In genomic region chr12:64329311-64329710, GRCh38 we compare ENCODE assay signal across 3 cellular contexts.
A peak's percentile ranks its signal among the peaks of the same experiment; 100 is the strongest.
DNase-seq lines count a peak whose midpoint lies in the region; ATAC-seq, FAIRE-seq and TF ChIP-seq lines count a peak whose summit lies in the region.
"Not testable (repeated sequence)": the region's sequence is repeated elsewhere in the genome, so short reads cannot be mapped to it uniquely, and the experiment has no call there.

No MANE protein-coding gene starts in this region.

- not testable (repeated sequence) for TF ChIP-seq CTCF in A549 (IDR thresholded peaks at IDR 0.05); HEK293 (tag by site-specific recombination; IDR thresholded peaks at IDR 0.05)

- FAIRE-seq in A549 (lab: Jason Lieb, UNC) = not testable (repeated sequence)
- peak; percentile 10 for FAIRE-seq in frontal cortex (lab: Jason Lieb, UNC)

- DNase-seq in A549 (ENCODE audit: low read depth in 1 of 2, low spot score in 1 of 2); frontal cortex (ENCODE audit: low spot score in 2 of 2): not testable (repeated sequence)

- H3K4me3 ChIP-seq in A549; HEK293 (ENCODE audit: low read depth, low read length): not testable (repeated sequence)

- not testable (repeated sequence) for H3K4me2 ChIP-seq in A549

- not testable (repeated sequence) for TF ChIP-seq RAD21 in A549 (conservative IDR thresholded peaks at IDR 0.05 in 1 of 2, IDR thresholded peaks at IDR 0.05 in 1 of 2)

- not testable (repeated sequence) for ATAC-seq in A549

- not testable (repeated sequence) for TF ChIP-seq EP300 in A549 (IDR thresholded peaks at IDR 0.05)

- TF ChIP-seq POLR2A in A549 (IDR thresholded peaks at IDR 0.05; ENCODE audit: low read length) = not testable (repeated sequence)

- not testable (repeated sequence) for H3K9me3 ChIP-seq in A549; HEK293 (ENCODE audit: control insufficient read depth, insufficient read depth, low read depth, low read length)

- H3K36me3 ChIP-seq in HEK293 (ENCODE audit: control insufficient read depth in 2 of 2, insufficient read depth in 1 of 2, low read length in 2 of 2) = not testable (repeated sequence)

- 70% methylated on average over 5 of the region's 5 CpGs for WGBS in A549 (ENCODE audit: missing lambda C conversion rate)

- POLR2A ChIA-PET in A549 (lab: Yijun Ruan, JAX); HEK293 (lab: Yijun Ruan, JAX): not testable (repeated sequence)

- CTCF ChIA-PET in A549 (lab: Yijun Ruan, JAX) = interaction anchor here (0.6 kb wide), 1 partner anchor 46 kb away, joined by 3 read pairs; no protein-coding TSS in a partner anchor
- CTCF ChIA-PET in HEK293 (lab: Yijun Ruan, JAX) = not testable (repeated sequence)

- H3K27ac ChIP-seq in A549; HEK293 (ENCODE audit: extremely low read depth, low read depth, low read length): not testable (repeated sequence)

- H3K4me1 ChIP-seq in A549; HEK293 (ENCODE audit: control insufficient read depth, insufficient read depth, low read length): not testable (repeated sequence)

TF ChIP-seq in A549, 52 proteins besides CTCF, POLR2A, EP300 and RAD21:
- TF ChIP-seq ZC3H11A (IDR thresholded peaks at IDR 0.05) = peak; percentile 46

TF ChIP-seq in HEK293, 187 proteins besides CTCF, POLR2A, EP300 and RAD21 (continues in another document):
- TF ChIP-seq ZBTB1 (tag by site-specific recombination; IDR thresholded peaks at IDR 0.05) = 0 out of 2 replicates have a peak, but pooled peaks have one; percentile 36
- TF ChIP-seq ZNF629 (tag by site-specific recombination; IDR thresholded peaks at IDR 0.05) = peak; percentile 38; the same call in 1 of the 2 replicates
- TF ChIP-seq ZNF639 (tag by site-specific recombination; IDR thresholded peaks at IDR 0.05) = 0 out of 2 replicates have a peak, but pooled peaks have one; percentile 28
- 0 out of 2 replicates have a peak, but pooled peaks have one; percentile 22 for TF ChIP-seq ZFP37 (tag by site-specific recombination; IDR thresholded peaks at IDR 0.05)
- TF ChIP-seq, protein P1, sequence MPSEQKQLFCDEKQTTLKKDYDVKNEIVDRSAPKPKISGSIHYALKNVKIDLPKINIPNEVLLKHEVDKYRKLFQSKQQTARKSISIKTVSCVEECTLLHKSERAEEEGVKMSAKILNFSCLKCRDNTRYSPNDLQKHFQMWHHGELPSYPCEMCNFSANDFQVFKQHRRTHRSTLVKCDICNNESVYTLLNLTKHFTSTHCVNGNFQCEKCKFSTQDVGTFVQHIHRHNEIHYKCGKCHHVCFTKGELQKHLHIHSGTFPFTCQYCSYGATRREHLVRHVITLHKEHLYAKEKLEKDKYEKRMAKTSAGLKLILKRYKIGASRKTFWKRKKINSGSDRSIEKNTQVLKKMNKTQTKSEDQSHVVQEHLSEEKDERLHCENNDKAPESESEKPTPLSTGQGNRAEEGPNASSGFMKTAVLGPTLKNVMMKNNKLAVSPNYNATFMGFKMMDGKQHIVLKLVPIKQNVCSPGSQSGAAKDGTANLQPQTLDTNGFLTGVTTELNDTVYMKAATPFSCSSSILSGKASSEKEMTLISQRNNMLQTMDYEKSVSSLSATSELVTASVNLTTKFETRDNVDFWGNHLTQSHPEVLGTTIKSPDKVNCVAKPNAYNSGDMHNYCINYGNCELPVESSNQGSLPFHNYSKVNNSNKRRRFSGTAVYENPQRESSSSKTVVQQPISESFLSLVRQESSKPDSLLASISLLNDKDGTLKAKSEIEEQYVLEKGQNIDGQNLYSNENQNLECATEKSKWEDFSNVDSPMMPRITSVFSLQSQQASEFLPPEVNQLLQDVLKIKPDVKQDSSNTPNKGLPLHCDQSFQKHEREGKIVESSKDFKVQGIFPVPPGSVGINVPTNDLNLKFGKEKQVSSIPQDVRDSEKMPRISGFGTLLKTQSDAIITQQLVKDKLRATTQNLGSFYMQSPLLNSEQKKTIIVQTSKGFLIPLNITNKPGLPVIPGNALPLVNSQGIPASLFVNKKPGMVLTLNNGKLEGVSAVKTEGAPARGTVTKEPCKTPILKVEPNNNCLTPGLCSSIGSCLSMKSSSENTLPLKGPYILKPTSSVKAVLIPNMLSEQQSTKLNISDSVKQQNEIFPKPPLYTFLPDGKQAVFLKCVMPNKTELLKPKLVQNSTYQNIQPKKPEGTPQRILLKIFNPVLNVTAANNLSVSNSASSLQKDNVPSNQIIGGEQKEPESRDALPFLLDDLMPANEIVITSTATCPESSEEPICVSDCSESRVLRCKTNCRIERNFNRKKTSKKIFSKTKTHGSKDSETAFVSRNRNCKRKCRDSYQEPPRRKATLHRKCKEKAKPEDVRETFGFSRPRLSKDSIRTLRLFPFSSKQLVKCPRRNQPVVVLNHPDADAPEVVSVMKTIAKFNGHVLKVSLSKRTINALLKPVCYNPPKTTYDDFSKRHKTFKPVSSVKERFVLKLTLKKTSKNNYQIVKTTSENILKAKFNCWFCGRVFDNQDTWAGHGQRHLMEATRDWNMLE (tag by site-specific recombination; conservative IDR thresholded peaks at IDR 0.05; ENCODE audit: low read depth) = peak; percentile 86
- TF ChIP-seq, protein P2, sequence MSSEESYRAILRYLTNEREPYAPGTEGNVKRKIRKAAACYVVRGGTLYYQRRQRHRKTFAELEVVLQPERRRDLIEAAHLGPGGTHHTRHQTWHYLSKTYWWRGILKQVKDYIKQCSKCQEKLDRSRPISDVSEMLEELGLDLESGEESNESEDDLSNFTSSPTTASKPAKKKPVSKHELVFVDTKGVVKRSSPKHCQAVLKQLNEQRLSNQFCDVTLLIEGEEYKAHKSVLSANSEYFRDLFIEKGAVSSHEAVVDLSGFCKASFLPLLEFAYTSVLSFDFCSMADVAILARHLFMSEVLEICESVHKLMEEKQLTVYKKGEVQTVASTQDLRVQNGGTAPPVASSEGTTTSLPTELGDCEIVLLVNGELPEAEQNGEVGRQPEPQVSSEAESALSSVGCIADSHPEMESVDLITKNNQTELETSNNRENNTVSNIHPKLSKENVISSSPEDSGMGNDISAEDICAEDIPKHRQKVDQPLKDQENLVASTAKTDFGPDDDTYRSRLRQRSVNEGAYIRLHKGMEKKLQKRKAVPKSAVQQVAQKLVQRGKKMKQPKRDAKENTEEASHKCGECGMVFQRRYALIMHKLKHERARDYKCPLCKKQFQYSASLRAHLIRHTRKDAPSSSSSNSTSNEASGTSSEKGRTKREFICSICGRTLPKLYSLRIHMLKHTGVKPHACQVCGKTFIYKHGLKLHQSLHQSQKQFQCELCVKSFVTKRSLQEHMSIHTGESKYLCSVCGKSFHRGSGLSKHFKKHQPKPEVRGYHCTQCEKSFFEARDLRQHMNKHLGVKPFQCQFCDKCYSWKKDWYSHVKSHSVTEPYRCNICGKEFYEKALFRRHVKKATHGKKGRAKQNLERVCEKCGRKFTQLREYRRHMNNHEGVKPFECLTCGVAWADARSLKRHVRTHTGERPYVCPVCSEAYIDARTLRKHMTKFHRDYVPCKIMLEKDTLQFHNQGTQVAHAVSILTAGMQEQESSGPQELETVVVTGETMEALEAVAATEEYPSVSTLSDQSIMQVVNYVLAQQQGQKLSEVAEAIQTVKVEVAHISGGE (tag by site-specific recombination; conservative IDR thresholded peaks at IDR 0.05; ENCODE audit: low read depth) = peak; percentile 64
- TF ChIP-seq ZBTB21 (tag by site-specific recombination; IDR thresholded peaks at IDR 0.05) = 0 out of 2 replicates have a peak, but pooled peaks have one; percentile 18
- peak; percentile 55; the same call in 1 of the 2 replicates for TF ChIP-seq ZNF433 (tag by site-specific recombination; IDR thresholded peaks at IDR 0.05; ENCODE audit: low read depth)
- TF ChIP-seq ZNF394 (tag by site-specific recombination; IDR thresholded peaks at IDR 0.05; ENCODE audit: borderline replicate concordance) = peak; percentile 86; the same call in 1 of the 2 replicates
- peak; percentile 43 for TF ChIP-seq ZNF654 (tag by site-specific recombination; IDR thresholded peaks at IDR 0.05; ENCODE audit: low read depth)
- peak; percentile 69 for TF ChIP-seq ZNF426 (tag by site-specific recombination; IDR thresholded peaks at IDR 0.05)
- 0 out of 2 replicates have a peak, but pooled peaks have one; percentile 18 for TF ChIP-seq OVOL3 (tag by site-specific recombination; IDR thresholded peaks at IDR 0.05)
- TF ChIP-seq ZXDB (tag by site-specific recombination; IDR thresholded peaks at IDR 0.05) = peak; percentile 51; the same call in 1 of the 2 replicates
- TF ChIP-seq ZNF140 (tag by site-specific recombination; IDR thresholded peaks at IDR 0.05) = peak; percentile 71; the same call in 1 of the 2 replicates
- peak; percentile 66 for TF ChIP-seq ZBTB8A (tag by site-specific recombination; IDR thresholded peaks at IDR 0.05)
- peak; percentile 60; the same call in 1 of the 2 replicates for TF ChIP-seq ZNF623 (tag by site-specific recombination; IDR thresholded peaks at IDR 0.05)
- TF ChIP-seq ZNF555 (tag by site-specific recombination; conservative IDR thresholded peaks at IDR 0.05) = peak; percentile 83
- 0 out of 2 replicates have a peak, but pooled peaks have one; percentile 27 for TF ChIP-seq ZNF19 (tag by site-specific recombination; IDR thresholded peaks at IDR 0.05; ENCODE audit: low read depth)
- peak; percentile 43 for TF ChIP-seq ZNF510 (tag by site-specific recombination; IDR thresholded peaks at IDR 0.05; ENCODE audit: insufficient replicate concordance)
- TF ChIP-seq ZNF664 (tag by site-specific recombination; IDR thresholded peaks at IDR 0.05) = peak; percentile 58; the same call in 1 of the 2 replicates
- 0 out of 2 replicates have a peak, but pooled peaks have one; percentile 50 for TF ChIP-seq ZNF560 (tag by site-specific recombination; IDR thresholded peaks at IDR 0.05; ENCODE audit: borderline replicate concordance)
